Comparison of ENCODE assay signal across 8 cellular contexts in the genomic region with DNA sequence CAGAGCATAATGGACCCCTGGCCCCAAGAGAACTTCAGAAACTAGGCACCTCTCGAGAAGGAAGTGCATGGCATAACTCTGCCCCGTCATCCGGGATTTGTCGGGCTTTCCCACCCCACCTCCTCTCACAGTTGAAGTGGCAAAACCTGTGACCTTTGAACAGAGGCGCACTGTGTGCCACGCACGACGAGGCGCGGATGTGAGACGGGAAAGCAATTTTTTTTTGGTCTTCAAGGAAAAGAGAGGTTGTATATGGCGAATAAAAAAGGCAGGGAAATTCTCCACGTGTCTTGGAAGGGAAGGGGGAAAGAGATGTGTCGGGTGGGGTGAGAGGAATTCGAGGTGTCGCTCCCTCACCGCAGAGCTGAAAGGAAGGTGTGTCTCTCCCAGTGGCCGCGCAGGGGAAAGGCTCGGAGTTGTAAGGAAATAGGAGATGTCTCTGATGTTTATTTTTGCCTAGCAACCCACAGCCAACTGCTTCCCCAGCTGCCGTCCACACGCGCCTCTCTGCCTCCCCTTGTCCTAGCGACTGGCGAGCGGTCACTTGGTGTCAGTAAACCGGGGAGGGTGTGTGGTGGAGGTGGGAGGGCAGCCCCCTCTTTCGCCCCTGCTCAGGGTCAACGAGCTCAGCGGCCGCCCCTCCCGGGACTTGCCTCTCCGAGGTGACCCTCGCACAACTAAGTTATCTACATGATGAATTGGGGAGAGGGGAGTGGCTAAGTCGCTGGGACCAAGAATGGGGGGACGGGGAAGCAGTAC. TPM values are rescaled to one million over a fixed set of nuclear protein-coding genes. Genes with fewer than 3 reads are reported as not detected.
A peak's percentile ranks its signal among the peaks of the same experiment; 100 is the strongest.
DNase-seq lines count a peak whose midpoint lies in the region; ATAC-seq and TF ChIP-seq lines count a peak whose summit lies in the region.

No MANE protein-coding gene starts in this region.

- H3K27ac ChIP-seq in HUES6 (ENCODE audit: low read depth, low read length) (0 out of 2 replicates have a peak overlapping the region, but pooled peaks have one; percentile 46), esophagus muscularis mucosa (replicated peaks in 1 of 4) (peak overlapping the region; percentile 96 to 99 (median 98))

- 15% methylated on average over 27 of the region's 36 CpGs for WGBS in esophagus muscularis mucosa

- H3K4me1 ChIP-seq in HUES6 (ENCODE audit: control insufficient read depth, insufficient read depth, low read length) (peaks cover 22% of the 10 kb centered on the region), esophagus muscularis mucosa (peaks cover 20 to 41% (median 38%) of the 10 kb centered on the region in 4 donors), mucosa of descending colon (ENCODE audit: low read depth) (peaks cover 20% of the 10 kb centered on the region)

- no peak for TF ChIP-seq EP300 in esophagus muscularis mucosa (IDR thresholded peaks at IDR 0.05)

- peak in 2 of 3 experiments; percentile 40 to 57 for TF ChIP-seq CTCF in esophagus muscularis mucosa (IDR thresholded peaks at IDR 0.05)
- no peak for TF ChIP-seq CTCF in mucosa of descending colon (IDR thresholded peaks at IDR 0.05)

- intact Hi-C loops in esophagus muscularis mucosa (cut with DNase I) = loop anchor here (5.0 to 10.0 kb wide), 4 partner anchors 210 to 373 kb away; no protein-coding TSS in a partner anchor
- intact Hi-C loops in mucosa of descending colon (cut with DNase I, micrococcal nuclease) = loop anchor here in 1 of 2 donors (5.0 kb wide), 1 partner anchor 210 kb away; no protein-coding TSS in a partner anchor

- in situ Hi-C loops in ACHN (cut with HindIII; ENCODE audit: low pct_ligation_motif_present, low pct_unique_long_range_greater_than_20kb, low sequenced_read_pairs) = no loop called here

- peak; percentile 30 for TF ChIP-seq POLR2A in esophagus muscularis mucosa (IDR thresholded peaks at IDR 0.05; ENCODE audit: low read depth)

- peak overlapping the region; percentile 73 for H3K9ac ChIP-seq in HUES6 (ENCODE audit: low read length)

- no peaks in the 10 kb centered on the region for H3K27me3 ChIP-seq in HUES6 (ENCODE audit: control insufficient read depth, insufficient read depth, low read length)
- no peaks in the 10 kb centered on the region for H3K27me3 ChIP-seq in esophagus muscularis mucosa

- no peaks in the 10 kb centered on the region for H3K9me3 ChIP-seq in HUES6 (ENCODE audit: control insufficient read depth, insufficient read depth, low read depth, low read length)
- H3K9me3 ChIP-seq in esophagus muscularis mucosa = no peaks in the 10 kb centered on the region
- H3K9me3 ChIP-seq in mucosa of descending colon = no peaks in the 10 kb centered on the region

- DNase-seq in ACHN (peak; percentile 96), NOMO-1 treated with DMSO at 0.1 percent for 48 hours (lab: John Stamatoyannopoulos, UW; ENCODE audit: unreplicated experiment) (peak; percentile 77), activated T-helper 1 cell treated with Interleukin-2 at 50 U/mL for 16 hours (ENCODE audit: low read depth) (peak; percentile 16), esophagus muscularis mucosa (ENCODE audit: extremely low spot score) (no peak), mucosa of descending colon (peak; percentile 80 to 91 (median 85)), stromal cell of bone marrow (ENCODE audit: low read depth) (peak; percentile 81)

- ATAC-seq in GM18907 (IDR thresholded peaks at IDR 0.05; ENCODE audit: unreplicated experiment) = peak; percentile 27
- ATAC-seq in mucosa of descending colon = peak; percentile 83

- H3K4me3 ChIP-seq in HUES6 (ENCODE audit: low read depth, low read length) (peak overlapping the region; percentile 78), esophagus muscularis mucosa (peak overlapping the region; percentile 85 to 100 (median 98)), mucosa of descending colon (peak overlapping the region; percentile 40)

- H3K36me3 ChIP-seq in HUES6 (ENCODE audit: control insufficient read depth, insufficient read depth, low read length) (peaks cover 5% of the 10 kb centered on the region; the same call in 1 of the 2 replicates), esophagus muscularis mucosa (no peaks in the 10 kb centered on the region), mucosa of descending colon (ENCODE audit: low read depth) (no peaks in the 10 kb centered on the region)

RNA-seq across cellular contexts. Expression of a gene that starts 0.8 kb away (rescaled TPM):
- total RNA-seq in esophagus muscularis mucosa (10 to 100 TPM; 22.2 to 57.9 (median 36.9) TPM), mucosa of descending colon (100 to 1,000 TPM in 2 of 3 donors, 10 to 100 TPM in 1; 65.2 to 161 (median 111) TPM)

Comparison
In these comparisons a context has a peak if more than half of its experiments do, and no peak if none do; other contexts are left out.
1. H3K4me3 ChIP-seq: peak in every context shown above with its lines; median percentile 98 in esophagus muscularis mucosa; 78 in HUES6; 40 in mucosa of descending colon.